1 cellular context compared by ENCODE assay signal in genomic region chr9:95634581-95634980, GRCh38.
TF ChIP-seq lines count a peak whose summit lies in the region.

No MANE protein-coding gene starts in this region.

TF ChIP-seq in GM23338, 12 proteins besides CTCF, POLR2A, EP300 and RAD21 (continued from another document):
- TF ChIP-seq ZNF462 (CRISPR knock-in tag; IDR thresholded peaks at IDR 0.05), result no peak
- TF ChIP-seq EZH2 (IDR thresholded peaks at IDR 0.05; ENCODE audit: low read depth, unreplicated experiment), result no peak
- TF ChIP-seq STAT1 (IDR thresholded peaks at IDR 0.05; ENCODE audit: unreplicated experiment), result no peak
- TF ChIP-seq JUNB (IDR thresholded peaks at IDR 0.05; ENCODE audit: unreplicated experiment), result no peak
- TF ChIP-seq NANOG (IDR thresholded peaks at IDR 0.05; ENCODE audit: borderline replicate concordance), result no peak
- no peak for TF ChIP-seq EZH2phosphoT487 (IDR thresholded peaks at IDR 0.05; ENCODE audit: unreplicated experiment)
- TF ChIP-seq ETS1 (IDR thresholded peaks at IDR 0.05), result no peak
- TF ChIP-seq POLR2AphosphoS5 (IDR thresholded peaks at IDR 0.05; ENCODE audit: low read depth), result no peak
- TF ChIP-seq ZNF114 (CRISPR knock-in tag; IDR thresholded peaks at IDR 0.05), result no peak
